In genomic region chr5:143585970-143586369, GRCh38 we compare ENCODE assay signal across 17 cellular contexts.
DNase-seq lines count a peak whose midpoint lies in the region; TF ChIP-seq lines count a peak whose summit lies in the region.
"Had no signal": no experiment of that assay in that cellular context is flagged by ENCODE, and none has a peak within 500 bp of the region (broad histone marks: within the 10 kb centered on the region; RNA-seq: fewer than 3 reads in every experiment).

No MANE protein-coding gene starts in this region.

- POLR2A ChIA-PET in activated CD4-positive, alpha-beta memory T cell treated with anti-CD3 and anti-CD28 coated beads for 36 hours (lab: Charles Lee), result no interaction called here

- TF ChIP-seq CTCF in fibroblast of pulmonary artery (IDR thresholded peaks at IDR 0.05; ENCODE audit: low read length, missing control alignments), result no peak

- H3K36me3 Mint-ChIP-seq in activated naive CD4-positive, alpha-beta T cell treated with anti-CD3 and anti-CD28 coated beads, Interleukin-2, amount 10 ng/mL, durations not matched to agents 7 days and 5 days, result peaks cover 1% of the 10 kb centered on the region
- no peaks in the 10 kb centered on the region for H3K36me3 Mint-ChIP-seq in activated naive CD4-positive, alpha-beta T cell treated with anti-CD3 and anti-CD28 coated beads for 36 hours (ENCODE audit: low read depth)
- no peaks in the 10 kb centered on the region for H3K36me3 Mint-ChIP-seq in activated CD4-positive, alpha-beta memory T cell treated with anti-CD3 and anti-CD28 coated beads for 36 hours
- H3K36me3 Mint-ChIP-seq in immature natural killer cell, result no peaks in the 10 kb centered on the region

- no peak for DNase-seq in activated naive CD4-positive, alpha-beta T cell treated with anti-CD3 and anti-CD28 coated beads, Interleukin-2, amount 10 ng/mL, durations not matched to agents 7 days and 5 days
- no peak for DNase-seq in activated naive CD4-positive, alpha-beta T cell treated with anti-CD3 and anti-CD28 coated beads for 36 hours
- DNase-seq in activated CD4-positive, alpha-beta memory T cell treated with anti-CD3 and anti-CD28 coated beads for 36 hours, result no peak
- DNase-seq in fibroblast of pulmonary artery (ENCODE audit: low read depth), result peak; percentile 49
- DNase-seq in COR-L47 (lab: John Stamatoyannopoulos, UW), result no peak
- DNase-seq in LoVo (ENCODE audit: low spot score), result no peak
- DNase-seq in ACHN, result no peak
- no peak for DNase-seq in immature natural killer cell
- DNase-seq: activated CD4-positive, alpha-beta T cell treated with anti-CD3 and anti-CD28 coated beads for 48 hours; activated effector memory CD4-positive, alpha-beta T cell treated with anti-CD3 and anti-CD28 coated beads, Interleukin-2, amount 50 U/mL, for 16 hours; hypothalamus; left ventricle myocardium inferior; NCI-H2107; ovary; small intestine; stimulated activated naive CD4-positive, alpha-beta T cell treated with Interleukin-2 at 50 U/mL for 16 hours; uterus had no signal

- CTCF ChIA-PET in activated naive CD4-positive, alpha-beta T cell treated with anti-CD3 and anti-CD28 coated beads, Interleukin-2, amount 10 ng/mL, durations not matched to agents 7 days and 5 days (lab: Charles Lee), result no interaction called here
- CTCF ChIA-PET in activated naive CD4-positive, alpha-beta T cell treated with anti-CD3 and anti-CD28 coated beads for 36 hours (lab: Charles Lee), result no interaction called here
- CTCF ChIA-PET in activated CD4-positive, alpha-beta memory T cell treated with anti-CD3 and anti-CD28 coated beads for 36 hours (lab: Charles Lee), result interaction anchor here (0.9 kb wide), 1 partner anchor 238 kb away, joined by 3 read pairs; no protein-coding TSS in a partner anchor

- in situ Hi-C loops in ACHN (cut with HindIII; ENCODE audit: low pct_ligation_motif_present, low pct_unique_long_range_greater_than_20kb, low sequenced_read_pairs), result no loop called here

- peak overlapping the region; percentile 8 for H3K27ac Mint-ChIP-seq in activated naive CD4-positive, alpha-beta T cell treated with anti-CD3 and anti-CD28 coated beads, Interleukin-2, amount 10 ng/mL, durations not matched to agents 7 days and 5 days
- no peak overlapping the region for H3K27ac Mint-ChIP-seq in activated naive CD4-positive, alpha-beta T cell treated with anti-CD3 and anti-CD28 coated beads for 36 hours
- peak overlapping the region; percentile 56 for H3K27ac Mint-ChIP-seq in activated CD4-positive, alpha-beta memory T cell treated with anti-CD3 and anti-CD28 coated beads for 36 hours
- no peak overlapping the region for H3K27ac Mint-ChIP-seq in immature natural killer cell

- H3K4me1 Mint-ChIP-seq in activated naive CD4-positive, alpha-beta T cell treated with anti-CD3 and anti-CD28 coated beads, Interleukin-2, amount 10 ng/mL, durations not matched to agents 7 days and 5 days, result peaks cover 40% of the 10 kb centered on the region
- peaks cover 16% of the 10 kb centered on the region for H3K4me1 Mint-ChIP-seq in activated naive CD4-positive, alpha-beta T cell treated with anti-CD3 and anti-CD28 coated beads for 36 hours (ENCODE audit: low read depth)
- H3K4me1 Mint-ChIP-seq in activated CD4-positive, alpha-beta memory T cell treated with anti-CD3 and anti-CD28 coated beads for 36 hours (ENCODE audit: low read depth), result peaks cover 51% of the 10 kb centered on the region
- H3K4me1 Mint-ChIP-seq in immature natural killer cell, result peaks cover 19 to 23% of the 10 kb centered on the region in 2 donors

- H3K4me3 ChIP-seq in fibroblast of pulmonary artery (replicated peaks; ENCODE audit: low read depth, low read length), result no peak overlapping the region
- H3K4me3 ChIP-seq: left ventricle myocardium inferior, ovary, uterus had no signal

- no peaks in the 10 kb centered on the region for H3K9me3 Mint-ChIP-seq in activated naive CD4-positive, alpha-beta T cell treated with anti-CD3 and anti-CD28 coated beads, Interleukin-2, amount 10 ng/mL, durations not matched to agents 7 days and 5 days
- H3K9me3 Mint-ChIP-seq in activated naive CD4-positive, alpha-beta T cell treated with anti-CD3 and anti-CD28 coated beads for 36 hours, result no peaks in the 10 kb centered on the region
- no peaks in the 10 kb centered on the region for H3K9me3 Mint-ChIP-seq in activated CD4-positive, alpha-beta memory T cell treated with anti-CD3 and anti-CD28 coated beads for 36 hours
- no peaks in the 10 kb centered on the region for H3K9me3 Mint-ChIP-seq in immature natural killer cell

- H3K27me3 Mint-ChIP-seq in activated naive CD4-positive, alpha-beta T cell treated with anti-CD3 and anti-CD28 coated beads, Interleukin-2, amount 10 ng/mL, durations not matched to agents 7 days and 5 days, result no peaks in the 10 kb centered on the region
- peaks cover 4% of the 10 kb centered on the region for H3K27me3 Mint-ChIP-seq in activated naive CD4-positive, alpha-beta T cell treated with anti-CD3 and anti-CD28 coated beads for 36 hours (ENCODE audit: low read depth)
- no peaks in the 10 kb centered on the region for H3K27me3 Mint-ChIP-seq in activated CD4-positive, alpha-beta memory T cell treated with anti-CD3 and anti-CD28 coated beads for 36 hours
- peaks cover 0 to 8% (median 2%) of the 10 kb centered on the region in 3 donors for H3K27me3 Mint-ChIP-seq in immature natural killer cell (ENCODE audit: low read depth in 3 of 3)

- intact Hi-C loops in activated naive CD4-positive, alpha-beta T cell treated with anti-CD3 and anti-CD28 coated beads for 36 hours (cut with micrococcal nuclease), result no loop called here
- intact Hi-C loops in activated CD4-positive, alpha-beta memory T cell treated with anti-CD3 and anti-CD28 coated beads for 36 hours (cut with micrococcal nuclease), result loop anchor here (1.0 to 5.0 kb wide), 2 partner anchors 19 to 154 kb away; no protein-coding TSS in a partner anchor

- H3K4me3 Mint-ChIP-seq in activated naive CD4-positive, alpha-beta T cell treated with anti-CD3 and anti-CD28 coated beads, Interleukin-2, amount 10 ng/mL, durations not matched to agents 7 days and 5 days, result no peak overlapping the region
- no peak overlapping the region for H3K4me3 Mint-ChIP-seq in activated naive CD4-positive, alpha-beta T cell treated with anti-CD3 and anti-CD28 coated beads for 36 hours
- H3K4me3 Mint-ChIP-seq in activated CD4-positive, alpha-beta memory T cell treated with anti-CD3 and anti-CD28 coated beads for 36 hours, result no peak overlapping the region
- no peak overlapping the region for H3K4me3 Mint-ChIP-seq in immature natural killer cell

Comparison
In these comparisons a context has a peak if more than half of its experiments do, and no peak if none do; other contexts are left out.
1. H3K27ac Mint-ChIP-seq: peak in activated naive CD4-positive, alpha-beta T cell treated with anti-CD3 and anti-CD28 coated beads, Interleukin-2, amount 10 ng/mL, durations not matched to agents 7 days and 5 days (single experiment) and activated CD4-positive, alpha-beta memory T cell treated with anti-CD3 and anti-CD28 coated beads for 36 hours (single experiment); none in activated naive CD4-positive, alpha-beta T cell treated with anti-CD3 and anti-CD28 coated beads for 36 hours (single experiment) and immature natural killer cell (0 of 6).